ENCODE assay signal across 11 cellular contexts in genomic region chr11:114182471-114182968, GRCh38.
DNase-seq lines count a peak whose midpoint lies in the region; ATAC-seq and TF ChIP-seq lines count a peak whose summit lies in the region.
"Had no signal": no experiment of that assay in that cellular context is flagged by ENCODE, and none has a peak within 500 bp of the region (broad histone marks: within the 10 kb centered on the region; RNA-seq: fewer than 3 reads in every experiment).

No MANE protein-coding gene starts in this region.

- no peak overlapping the region for H3K4me2 ChIP-seq in mammary epithelial cell (ENCODE audit: insufficient read depth, low read depth, low read length)

- no peak overlapping the region for H3K4me3 ChIP-seq in mammary epithelial cell (replicated peaks in 1 of 3; ENCODE audit: insufficient read depth in 1 of 3, low read depth in 2 of 3, low read length in 3 of 3)
- H3K4me3 ChIP-seq in naive thymus-derived CD4-positive, alpha-beta T cell (ENCODE audit: low read length), result peak overlapping the region; percentile 13
- H3K4me3 ChIP-seq in upper lobe of right lung, result no peak overlapping the region
- H3K4me3 ChIP-seq: HAP-1 had no signal

- H3K36me3 ChIP-seq in mammary epithelial cell (ENCODE audit: insufficient read depth, low read length), result no peaks in the 10 kb centered on the region
- H3K36me3 ChIP-seq in naive thymus-derived CD4-positive, alpha-beta T cell (ENCODE audit: control insufficient read depth in 2 of 3, insufficient read depth in 3 of 3, low read length in 3 of 3), result no peaks in the 10 kb centered on the region
- H3K36me3 ChIP-seq in upper lobe of right lung, result peaks cover 16% of the 10 kb centered on the region
- H3K36me3 ChIP-seq: HAP-1 had no signal

- H3K27me3 ChIP-seq in mammary epithelial cell (ENCODE audit: insufficient read depth, low read length) (no peaks in the 10 kb centered on the region), upper lobe of right lung (no peaks in the 10 kb centered on the region)
- no peaks in the 10 kb centered on the region for H3K27me3 ChIP-seq in naive thymus-derived CD4-positive, alpha-beta T cell (ENCODE audit: control insufficient read depth in 2 of 2, insufficient read depth in 2 of 2, low read length in 2 of 2)

- peak overlapping the region; percentile 99 for H3K27ac Mint-ChIP-seq in MCF 10A (ENCODE audit: low read depth, unreplicated experiment)
- peak overlapping the region; percentile 79 to 98 (median 95) for H3K27ac Mint-ChIP-seq in naive thymus-derived CD4-positive, alpha-beta T cell

- ATAC-seq in naive thymus-derived CD4-positive, alpha-beta T cell, result no peak
- no peak for ATAC-seq in upper lobe of right lung

- dilution Hi-C loops in mammary epithelial cell (cut with HindIII; ENCODE audit: low sequenced_read_pairs), result no loop called here

- H3K9me3 ChIP-seq in mammary epithelial cell (replicated peaks; ENCODE audit: insufficient read depth, low read length), result no peaks in the 10 kb centered on the region
- no peaks in the 10 kb centered on the region for H3K9me3 ChIP-seq in naive thymus-derived CD4-positive, alpha-beta T cell (ENCODE audit: control insufficient read depth in 2 of 3, low read length in 3 of 3)
- H3K9me3 ChIP-seq in upper lobe of right lung, result no peaks in the 10 kb centered on the region
- H3K9me3 ChIP-seq: HAP-1 had no signal

- H4K20me1 ChIP-seq in mammary epithelial cell (ENCODE audit: insufficient read depth, low read length), result no peaks in the 10 kb centered on the region

- no peaks in the 10 kb centered on the region for H3K79me2 ChIP-seq in mammary epithelial cell (ENCODE audit: insufficient read depth, low read length)

- no peak overlapping the region for H2AFZ ChIP-seq in mammary epithelial cell (ENCODE audit: low read depth, low read length)

- H3K36me3 Mint-ChIP-seq in MCF 10A (ENCODE audit: insufficient read depth, unreplicated experiment), result peaks cover 100% of the 10 kb centered on the region
- peaks cover 0 to 29% (median 0%) of the 10 kb centered on the region in 5 donors for H3K36me3 Mint-ChIP-seq in naive thymus-derived CD4-positive, alpha-beta T cell

- H3K4me3 Mint-ChIP-seq in MCF 10A (ENCODE audit: unreplicated experiment), result peak overlapping the region; percentile 74
- H3K4me3 Mint-ChIP-seq in naive thymus-derived CD4-positive, alpha-beta T cell, result peak overlapping the region in 9 of 10 donors; percentile 21 to 81 (median 73)

- DNase-seq in MCF 10A (ENCODE audit: unreplicated experiment), result no peak
- no peak for DNase-seq in mammary epithelial cell
- DNase-seq in astrocyte of the hippocampus (ENCODE audit: low read depth, low spot score), result peak; percentile 35
- no peak for DNase-seq in naive thymus-derived CD4-positive, alpha-beta T cell
- DNase-seq in upper lobe of right lung, result no peak
- no peak for DNase-seq in A172 (ENCODE audit: low spot score)
- no peak for DNase-seq in NCI-H524 (lab: John Stamatoyannopoulos, UW)
- no peak for DNase-seq in HuH-7.5 (ENCODE audit: low spot score)
- DNase-seq: NCI-H1105 had no signal

- 93% methylated on average over 9 of the region's 10 CpGs for WGBS in mammary epithelial cell (ENCODE audit: low coverage, missing lambda C conversion rate)

- H3K9ac ChIP-seq in mammary epithelial cell (ENCODE audit: insufficient read depth, low read length), result no peak overlapping the region

- H3K4me1 ChIP-seq in mammary epithelial cell (ENCODE audit: insufficient read depth, low read length) (no peaks in the 10 kb centered on the region), upper lobe of right lung (peaks cover 61% of the 10 kb centered on the region)
- H3K4me1 ChIP-seq in naive thymus-derived CD4-positive, alpha-beta T cell (ENCODE audit: control insufficient read depth in 2 of 2, insufficient read depth in 2 of 2, low read length in 2 of 2), result peaks cover 52 to 69% of the 10 kb centered on the region in 2 donors
- H3K4me1 ChIP-seq: HAP-1 had no signal

- CTCF ChIA-PET in MCF 10A (lab: Yijun Ruan, JAX) (interaction anchor here (1.0 to 4.9 kb wide), 5 partner anchors 10 to 146 kb away, joined by 3 to 53 read pairs (median 4); partner anchors contain the start of gene NNMT), mammary epithelial cell (lab: Charles Lee; ENCODE audit: low non-redundant PET) (no interaction called here)
- CTCF ChIA-PET in naive thymus-derived CD4-positive, alpha-beta T cell (lab: Charles Lee), result interaction anchor here (1.6 to 7.4 kb wide), 7 partner anchors 8 to 145 kb away, joined by 5 to 68 read pairs (median 12); no protein-coding TSS in a partner anchor

- intact Hi-C loops in MCF 10A (cut with micrococcal nuclease) (no loop called here), mammary epithelial cell (cut with micrococcal nuclease) (loop anchor here (10.0 kb wide), 1 partner anchor 378 kb away; no protein-coding TSS in a partner anchor), upper lobe of right lung (cut with DNase I) (loop anchor here (10.0 kb wide), 1 partner anchor 118 kb away; no protein-coding TSS in a partner anchor)
- intact Hi-C loops in naive thymus-derived CD4-positive, alpha-beta T cell (cut with micrococcal nuclease), result loop anchor here (5.0 to 10.0 kb wide), 4 partner anchors 35 to 308 kb away; partner anchors contain the start of genes USP28 (in 1 of the 2) and ZBTB16 (in 1 of the 2)

- no peaks in the 10 kb centered on the region for H3K27me3 Mint-ChIP-seq in MCF 10A (ENCODE audit: insufficient read depth, unreplicated experiment)
- no peaks in the 10 kb centered on the region for H3K27me3 Mint-ChIP-seq in naive thymus-derived CD4-positive, alpha-beta T cell

- TF ChIP-seq CTCF in MCF 10A (IDR thresholded peaks at IDR 0.05; ENCODE audit: unreplicated experiment), result no peak
- TF ChIP-seq CTCF in mammary epithelial cell (conservative IDR thresholded peaks at IDR 0.05 in 1 of 2, IDR thresholded peaks at IDR 0.05 in 1 of 2; ENCODE audit: extremely low read depth in 1 of 2, insufficient read depth in 1 of 2, low read depth in 1 of 2, low read length in 2 of 2), result no peak
- no peak for TF ChIP-seq CTCF in upper lobe of right lung (IDR thresholded peaks at IDR 0.05)

- POLR2A ChIA-PET in MCF 10A (lab: Yijun Ruan, JAX), result interaction anchor here (0.9 to 33.6 kb wide), 6 partner anchors 10 to 122 kb away, joined by 3 to 1399 read pairs (median 5); no protein-coding TSS in a partner anchor
- POLR2A ChIA-PET in naive thymus-derived CD4-positive, alpha-beta T cell (lab: Charles Lee), result interaction anchor here (0.6 to 20.6 kb wide), 8 partner anchors 10 to 126 kb away, joined by 3 to 363 read pairs (median 6); partner anchors contain the start of gene ZBTB16

- in situ Hi-C loops in mammary epithelial cell (cut with MboI; ENCODE audit: low sequenced_read_pairs in 2 of 2), result no loop called here

- peaks cover 79% of the 10 kb centered on the region for H3K4me1 Mint-ChIP-seq in MCF 10A (ENCODE audit: insufficient read depth, unreplicated experiment)
- H3K4me1 Mint-ChIP-seq in naive thymus-derived CD4-positive, alpha-beta T cell, result peaks cover 61 to 100% (median 88%) of the 10 kb centered on the region in 7 donors

- BruUV-seq in MCF 10A (replicated peaks; lab: Mats Ljungman, UMichigan), result no TSS peak
- BruUV-seq in mammary epithelial cell (replicated peaks; lab: Mats Ljungman, UMichigan), result no TSS peak

- H3K9me3 Mint-ChIP-seq in MCF 10A (ENCODE audit: unreplicated experiment), result peaks cover 7% of the 10 kb centered on the region
- peaks cover 0 to 11% (median 0%) of the 10 kb centered on the region in 11 donors for H3K9me3 Mint-ChIP-seq in naive thymus-derived CD4-positive, alpha-beta T cell

- H3K27ac ChIP-seq in mammary epithelial cell (ENCODE audit: insufficient read depth, low read depth, low read length) (no peak overlapping the region), upper lobe of right lung (peak overlapping the region; percentile 96)
- H3K27ac ChIP-seq in naive thymus-derived CD4-positive, alpha-beta T cell (ENCODE audit: low read depth, low read length), result peak overlapping the region; percentile 47
- H3K27ac ChIP-seq: epithelial cell of prostate had no signal
